8 cellular contexts compared by ENCODE assay signal in the genomic region with DNA sequence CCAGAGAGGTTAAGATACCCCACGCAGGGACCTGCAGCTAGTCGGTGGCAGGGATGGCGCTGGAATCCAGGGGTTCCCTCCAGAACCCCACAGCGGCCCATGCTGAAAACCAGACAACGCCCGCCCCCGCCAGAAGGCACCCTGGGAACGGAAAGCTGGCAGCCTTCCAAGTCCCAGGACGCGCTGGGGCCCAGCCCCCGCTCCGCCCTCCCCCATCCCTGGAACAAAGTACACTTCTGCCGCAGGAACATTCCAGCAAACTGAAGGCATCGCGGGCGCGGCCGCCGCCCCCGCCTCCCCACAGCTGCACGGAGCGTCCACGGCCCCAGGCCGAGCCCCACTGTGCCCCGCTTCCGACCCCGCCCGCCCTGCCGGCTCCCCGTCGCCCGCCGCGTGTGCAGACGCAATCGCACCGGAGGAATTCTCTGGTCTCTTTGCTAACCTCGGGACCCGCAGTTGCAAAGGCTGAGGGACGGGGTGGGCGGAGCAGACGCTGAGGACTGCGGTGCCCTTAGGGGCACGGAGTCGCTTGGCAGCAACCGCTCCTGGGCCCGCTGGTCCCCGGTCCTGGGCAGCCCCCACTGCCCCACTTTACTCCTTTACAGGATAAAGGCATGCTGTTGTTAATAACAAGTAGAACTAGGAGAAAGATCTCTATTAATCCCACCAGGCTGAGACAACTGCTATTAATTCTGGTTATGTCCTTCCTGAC. TPM values are rescaled to one million over a fixed set of nuclear protein-coding genes. Genes with fewer than 3 reads are reported as not detected.
DNase-seq lines count a peak whose midpoint lies in the region; ATAC-seq and TF ChIP-seq lines count a peak whose summit lies in the region.

No MANE protein-coding gene starts in this region.

- H2AFZ ChIP-seq in SU-DHL-6 (ENCODE audit: low read depth, low read length, severe bottlenecking): peak overlapping the region; percentile 55

- no peaks in the 10 kb centered on the region for H3F3A ChIP-seq in SU-DHL-6 (ENCODE audit: insufficient read depth)

- H3K9me2 ChIP-seq in SU-DHL-6 (replicated peaks; ENCODE audit: insufficient read depth, low read length): no peaks in the 10 kb centered on the region

- TF ChIP-seq CTCF in SU-DHL-6 (IDR thresholded peaks at IDR 0.05; ENCODE audit: insufficient read depth, low read length, poor library complexity, severe bottlenecking) (no peak), left ventricle myocardium inferior (IDR thresholded peaks at IDR 0.05; ENCODE audit: borderline replicate concordance) (no peak), type B pancreatic cell (conservative IDR thresholded peaks at IDR 0.05) (no peak)

- H3K9me3 Mint-ChIP-seq in type B pancreatic cell: peaks cover under 1% of the 10 kb centered on the region

- H3K9ac ChIP-seq in HUES6 (ENCODE audit: low read length) (peak overlapping the region; percentile 32), SU-DHL-6 (ENCODE audit: low read length) (peak overlapping the region; percentile 35)

- H3K27ac ChIP-seq in HUES6 (ENCODE audit: low read depth, low read length): peak overlapping the region; percentile 21; the same call in 1 of the 2 replicates
- H3K27ac ChIP-seq in SU-DHL-6 (ENCODE audit: low read depth, low read length): no peak overlapping the region
- peak overlapping the region; percentile 90 for H3K27ac ChIP-seq in left ventricle myocardium inferior (replicated peaks)

- H3K27me3 ChIP-seq in HUES6 (ENCODE audit: control insufficient read depth, insufficient read depth, low read length) (peaks cover 5% of the 10 kb centered on the region), SU-DHL-6 (ENCODE audit: low read length) (no peaks in the 10 kb centered on the region), left ventricle myocardium inferior (ENCODE audit: low read depth) (no peaks in the 10 kb centered on the region)

- H3K4me1 ChIP-seq in HUES6 (ENCODE audit: control insufficient read depth, insufficient read depth, low read length) (peaks cover 26% of the 10 kb centered on the region), left ventricle myocardium inferior (peaks cover 24% of the 10 kb centered on the region)

- H3K4me2 ChIP-seq in SU-DHL-6 (ENCODE audit: low read depth, low read length, poor library complexity, severe bottlenecking): peak overlapping the region; percentile 48

- H3K36me3 ChIP-seq in HUES6 (ENCODE audit: control insufficient read depth, insufficient read depth, low read length): no peaks in the 10 kb centered on the region
- H3K36me3 ChIP-seq in SU-DHL-6 (ENCODE audit: low read length): no peaks in the 10 kb centered on the region
- no peaks in the 10 kb centered on the region for H3K36me3 ChIP-seq in left ventricle myocardium inferior

- H3K4me3 Mint-ChIP-seq in type B pancreatic cell: peak overlapping the region; percentile 46

- H3K79me2 ChIP-seq in SU-DHL-6 (ENCODE audit: insufficient read depth, low read length): no peaks in the 10 kb centered on the region

- ATAC-seq in HG03378 (IDR thresholded peaks at IDR 0.05; ENCODE audit: unreplicated experiment): no peak

- H3K27me3 Mint-ChIP-seq in type B pancreatic cell: no peaks in the 10 kb centered on the region

- peak overlapping the region; percentile 19 for H3K27ac Mint-ChIP-seq in type B pancreatic cell

- DNase-seq in C1 segment of cervical spinal cord (lab: John Stamatoyannopoulos, UW) (peak in 13 of 14 donors; percentile 9 to 80 (median 58)), amniotic epithelial cell (ENCODE audit: low read depth) (peak; percentile 93), left ventricle myocardium inferior (peak; percentile 87), pons (ENCODE audit: low spot score) (peak; percentile 55), type B pancreatic cell (ENCODE audit: extremely low spot score, unreplicated experiment) (peak; percentile 84)

- H3K4me1 Mint-ChIP-seq in type B pancreatic cell (ENCODE audit: unreplicated experiment): peaks cover 32% of the 10 kb centered on the region

- intact Hi-C loops in left ventricle myocardium inferior (cut with micrococcal nuclease): no loop called here

- H3K9me3 ChIP-seq in HUES6 (ENCODE audit: control insufficient read depth, insufficient read depth, low read depth, low read length) (no peaks in the 10 kb centered on the region), SU-DHL-6 (ENCODE audit: insufficient read depth, low read length) (no peaks in the 10 kb centered on the region), left ventricle myocardium inferior (replicated peaks) (no peaks in the 10 kb centered on the region)

- H4K20me1 ChIP-seq in SU-DHL-6 (ENCODE audit: low read depth, low read length): no peaks in the 10 kb centered on the region

- peaks cover 5% of the 10 kb centered on the region for H3K36me3 Mint-ChIP-seq in type B pancreatic cell

- H3K4me3 ChIP-seq in HUES6 (ENCODE audit: low read depth, low read length) (peak overlapping the region; percentile 56), SU-DHL-6 (ENCODE audit: insufficient read depth, low read length, poor library complexity, severe bottlenecking) (peak overlapping the region; percentile 12), left ventricle myocardium inferior (peak overlapping the region; percentile 70)

RNA-seq across cellular contexts. Expression of a gene that starts 44.8 kb away (rescaled TPM):
- not detected for total RNA-seq in left ventricle myocardium inferior
- not detected in 2 replicates for total RNA-seq in type B pancreatic cell (ENCODE audit: low replicate concordance)

RNA-seq across cellular contexts. Expression of a gene that starts 59.4 kb away (rescaled TPM):
- total RNA-seq in left ventricle myocardium inferior (0.22 TPM), type B pancreatic cell (ENCODE audit: low replicate concordance) (0.29 and 0.65 TPM in 2 replicates)

Comparison
In these comparisons a context has a peak if more than half of its experiments do, and no peak if none do; other contexts are left out.
1. H3K4me3 ChIP-seq: peak in every context shown above with its lines; median percentile 70 in left ventricle myocardium inferior; 56 in HUES6; 12 in SU-DHL-6.